Comparison of ENCODE assay signal across 15 cellular contexts in genomic region chr2:202186641-202187202, GRCh38.
"Had no signal": no experiment of that assay in that cellular context is flagged by ENCODE, and none has a peak within 500 bp of the region (broad histone marks: within the 10 kb centered on the region; RNA-seq: fewer than 3 reads in every experiment).

No MANE protein-coding gene starts in this region.

- DNase-seq: activated CD4-positive, alpha-beta T cell treated with anti-CD3 and anti-CD28 coated beads for 36 hours; activated CD4-positive, CD25-positive, alpha-beta regulatory T cell; activated CD8-positive, alpha-beta memory T cell treated with anti-CD3 and anti-CD28 coated beads, Interleukin-2, amount 10 ng/mL, durations not matched to agents 7 days and 5 days; activated CD8-positive, alpha-beta T cell treated with anti-CD3 and anti-CD28 coated beads, Interleukin-2, amount 10 ng/mL, durations not matched to agents 7 days and 5 days; activated T-cell treated with anti-CD3 and anti-CD28 coated beads, Interleukin-2, amount 50 U/mL, for 48 hours; central memory CD4-positive, alpha-beta T cell; endodermal cell; heart right ventricle; left lung; naive thymus-derived CD8-positive, alpha-beta T cell; nucleus accumbens; pancreas; stimulated activated CD4-positive, alpha-beta T cell treated with anti-CD3 and anti-CD28 coated beads, Interleukin-15, amount 100 ng/mL, for 24 hours; stimulated activated naive CD4-positive, alpha-beta T cell treated with Interleukin-2 at 50 U/mL for 16 hours; T-helper 17 cell had no signal
